Comparison of ENCODE assay signal across 8 cellular contexts in the genomic region with DNA sequence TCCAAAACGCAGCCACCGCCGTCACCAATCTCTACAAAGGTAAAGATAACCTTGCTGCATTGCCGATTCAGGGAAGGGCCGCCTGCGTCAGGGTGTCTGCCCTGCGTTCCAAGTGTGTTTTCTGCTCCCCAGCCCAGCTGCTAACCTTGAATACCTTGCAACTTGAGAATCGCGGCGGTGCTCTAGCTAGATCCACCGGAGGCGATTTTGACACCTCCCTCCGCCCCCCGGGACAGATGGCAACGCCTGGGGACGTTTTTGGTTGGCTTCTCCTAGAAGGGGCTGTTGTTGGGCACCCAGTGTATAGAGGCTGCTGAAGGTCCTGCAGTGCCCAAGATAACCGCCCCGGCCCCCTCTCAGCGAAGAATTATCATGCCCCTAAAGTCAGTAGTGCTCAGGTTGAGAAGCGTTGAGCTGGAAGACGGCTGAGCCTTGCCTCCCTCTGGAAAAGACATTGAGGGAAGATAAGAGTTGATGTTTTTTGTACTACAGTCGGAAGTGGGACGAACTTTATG. TPM values are rescaled to one million over a fixed set of nuclear protein-coding genes. Genes with fewer than 3 reads are reported as not detected.
DNase-seq lines count a peak whose midpoint lies in the region; ATAC-seq and TF ChIP-seq lines count a peak whose summit lies in the region.

No MANE protein-coding gene starts in this region.

- peaks cover 13% of the 10 kb centered on the region for H3K36me3 Mint-ChIP-seq in IgD-negative memory B cell
- H3K36me3 Mint-ChIP-seq in activated CD4-positive, alpha-beta memory T cell treated with anti-CD3 and anti-CD28 coated beads, Interleukin-2, amount 10 ng/mL, durations not matched to agents 7 days and 5 days (ENCODE audit: low read depth): peaks cover 49% of the 10 kb centered on the region

- intact Hi-C loops in esophagus squamous epithelium (cut with DNase I): no loop called here

- no peak for TF ChIP-seq CTCF in AG04450 (IDR thresholded peaks at IDR 0.05; ENCODE audit: low read depth, low read length)
- no peak for TF ChIP-seq CTCF in esophagus squamous epithelium (IDR thresholded peaks at IDR 0.05)
- no peak for TF ChIP-seq CTCF in osteoblast (IDR thresholded peaks at IDR 0.05; ENCODE audit: extremely low read depth, low read depth, low read length)

- H2AFZ ChIP-seq in osteoblast (ENCODE audit: low read length): no peak overlapping the region

- in situ Hi-C loops in G401 (cut with HindIII; ENCODE audit: low sequenced_read_pairs): no loop called here

- H3K79me2 ChIP-seq in osteoblast (ENCODE audit: insufficient read depth, low read length): peaks cover 65% of the 10 kb centered on the region

- peaks cover 29 to 63% (median 53%) of the 10 kb centered on the region in 3 donors for H3K4me1 ChIP-seq in esophagus squamous epithelium
- H3K4me1 ChIP-seq in osteoblast (ENCODE audit: insufficient read depth, low read length): peaks cover 38% of the 10 kb centered on the region

- peaks cover 41 to 43% (median 43%) of the 10 kb centered on the region in 3 donors for H3K4me1 Mint-ChIP-seq in IgD-negative memory B cell
- peaks cover 41% of the 10 kb centered on the region for H3K4me1 Mint-ChIP-seq in activated CD4-positive, alpha-beta memory T cell treated with anti-CD3 and anti-CD28 coated beads, Interleukin-2, amount 10 ng/mL, durations not matched to agents 7 days and 5 days

- H3K4me2 ChIP-seq in osteoblast (ENCODE audit: insufficient read depth, low read length): peak overlapping the region; percentile 99

- WGBS in esophagus squamous epithelium, 2 donors: 0 to 2% methylated on average over 14 to 20 of the region's 23 CpGs

- CTCF ChIA-PET in AG04450 (lab: Charles Lee): interaction anchor here (0.5 kb wide), 1 partner anchor 29 kb away, joined by 6 read pairs; no protein-coding TSS in a partner anchor
- CTCF ChIA-PET in activated CD4-positive, alpha-beta memory T cell treated with anti-CD3 and anti-CD28 coated beads, Interleukin-2, amount 10 ng/mL, durations not matched to agents 7 days and 5 days (lab: Charles Lee): interaction anchor here (0.7 to 3.0 kb wide), 4 partner anchors 10 to 224 kb away, joined by 4 to 15 read pairs (median 5); a partner anchor contains a TSS

- H3K4me3 ChIP-seq in AG04450 (ENCODE audit: low read depth, low read length): peak overlapping the region; percentile 96
- peak overlapping the region; percentile 77 to 98 (median 91) for H3K4me3 ChIP-seq in esophagus squamous epithelium
- H3K4me3 ChIP-seq in osteoblast (ENCODE audit: insufficient read depth, low read length): peak overlapping the region; percentile 98

- POLR2A ChIA-PET in AG04450 (lab: Yijun Ruan, JAX): interaction anchor here (0.6 to 2.5 kb wide), 5 partner anchors 9 to 45 kb away, joined by 3 to 24 read pairs (median 8); no protein-coding TSS in a partner anchor
- POLR2A ChIA-PET in activated CD4-positive, alpha-beta memory T cell treated with anti-CD3 and anti-CD28 coated beads, Interleukin-2, amount 10 ng/mL, durations not matched to agents 7 days and 5 days (lab: Charles Lee): interaction anchor here (0.6 to 7.0 kb wide), 19 partner anchors 9 to 295 kb away, joined by 3 to 234 read pairs (median 4); a partner anchor contains a TSS

- peak overlapping the region; percentile 96 to 99 (median 98) for H3K4me3 Mint-ChIP-seq in IgD-negative memory B cell
- peak overlapping the region; percentile 99 for H3K4me3 Mint-ChIP-seq in activated CD4-positive, alpha-beta memory T cell treated with anti-CD3 and anti-CD28 coated beads, Interleukin-2, amount 10 ng/mL, durations not matched to agents 7 days and 5 days

- peak overlapping the region; percentile 99 to 100 (median 100) for H3K27ac Mint-ChIP-seq in IgD-negative memory B cell
- H3K27ac Mint-ChIP-seq in activated CD4-positive, alpha-beta memory T cell treated with anti-CD3 and anti-CD28 coated beads, Interleukin-2, amount 10 ng/mL, durations not matched to agents 7 days and 5 days: peak overlapping the region; percentile 97

- H3K27ac ChIP-seq in AG04450 (ENCODE audit: low read depth, low read length) (peak overlapping the region; percentile 31), esophagus squamous epithelium (peak overlapping the region; percentile 98 to 100 (median 99)), osteoblast (ENCODE audit: low read depth, low read length) (peak overlapping the region; percentile 90)

- H3K36me3 ChIP-seq in esophagus squamous epithelium (peaks cover 0 to 28% (median 3%) of the 10 kb centered on the region in 3 donors), osteoblast (ENCODE audit: insufficient read depth, low read length) (peaks cover 42% of the 10 kb centered on the region)

- no peak for DNase-seq in AG04450 (ENCODE audit: low read depth, low spot score)
- DNase-seq in activated CD4-positive, alpha-beta memory T cell treated with anti-CD3 and anti-CD28 coated beads, Interleukin-2, amount 10 ng/mL, durations not matched to agents 7 days and 5 days: peak; percentile 49
- no peak for DNase-seq in esophagus squamous epithelium (lab: John Stamatoyannopoulos, UW)
- no peak for DNase-seq in osteoblast (ENCODE audit: insufficient read length, low spot score, missing footprints)
- DNase-seq in G401 (ENCODE audit: low spot score): no peak

- H3K27me3 ChIP-seq in AG04450 (ENCODE audit: control insufficient read depth, insufficient read depth, low read length) (no peaks in the 10 kb centered on the region), esophagus squamous epithelium (no peaks in the 10 kb centered on the region), osteoblast (ENCODE audit: insufficient read depth, low read length) (no peaks in the 10 kb centered on the region)

- peaks cover 52% of the 10 kb centered on the region for H4K20me1 ChIP-seq in osteoblast (ENCODE audit: insufficient read depth, low read length)

- no peaks in the 10 kb centered on the region for H3K27me3 Mint-ChIP-seq in IgD-negative memory B cell
- no peaks in the 10 kb centered on the region for H3K27me3 Mint-ChIP-seq in activated CD4-positive, alpha-beta memory T cell treated with anti-CD3 and anti-CD28 coated beads, Interleukin-2, amount 10 ng/mL, durations not matched to agents 7 days and 5 days

- H3K9me3 Mint-ChIP-seq in IgD-negative memory B cell: no peaks in the 10 kb centered on the region
- H3K9me3 Mint-ChIP-seq in activated CD4-positive, alpha-beta memory T cell treated with anti-CD3 and anti-CD28 coated beads, Interleukin-2, amount 10 ng/mL, durations not matched to agents 7 days and 5 days: no peaks in the 10 kb centered on the region

- H3K9me3 ChIP-seq in AG04450 (ENCODE audit: control insufficient read depth, insufficient read depth, low read length): no peaks in the 10 kb centered on the region; the same call in 1 of the 2 replicates
- no peaks in the 10 kb centered on the region for H3K9me3 ChIP-seq in esophagus squamous epithelium
- no peaks in the 10 kb centered on the region for H3K9me3 ChIP-seq in osteoblast (ENCODE audit: low read depth, low read length)

- TF ChIP-seq POLR2A in esophagus squamous epithelium (IDR thresholded peaks at IDR 0.05): no peak

- no peak for ATAC-seq in GM18909 (IDR thresholded peaks at IDR 0.05; ENCODE audit: poor library complexity, unreplicated experiment)
- no peak for ATAC-seq in HG03520 (IDR thresholded peaks at IDR 0.05; ENCODE audit: unreplicated experiment)

RNA-seq across cellular contexts. Expression of a gene that starts 1.6 kb away (rescaled TPM):
- polyA plus RNA-seq in AG04450 (2011; rRNA removed) (38.1 and 40.3 TPM in 2 replicates), IgD-negative memory B cell (20.2 TPM)
- polyA minus RNA-seq in AG04450 (2011; rRNA and poly(A)+ RNA removed): 52.5 and 69.7 TPM in 2 replicates
- 10 to 100 TPM; 65.1 to 65.3 TPM for total RNA-seq in activated CD4-positive, alpha-beta memory T cell treated with anti-CD3 and anti-CD28 coated beads, Interleukin-2, amount 10 ng/mL, durations not matched to agents 7 days and 5 days
- total RNA-seq in esophagus squamous epithelium (10 to 100 TPM; 37.8 to 59.8 (median 47.0) TPM), osteoblast (86.3 and 93.4 TPM in 2 replicates)
- total RNA-seq in G401 (2014; rRNA removed; shearing (Covaris generic)): 36.7 and 56.3 TPM in 2 replicates

Comparison
In these comparisons a context has a peak if more than half of its experiments do, and no peak if none do; other contexts are left out.
1. H3K27ac ChIP-seq: peak in every context shown above with its lines; median percentile 99 in esophagus squamous epithelium; 90 in osteoblast; 31 in AG04450.